Comparison of ENCODE assay signal across 10 cellular contexts in the genomic region with DNA sequence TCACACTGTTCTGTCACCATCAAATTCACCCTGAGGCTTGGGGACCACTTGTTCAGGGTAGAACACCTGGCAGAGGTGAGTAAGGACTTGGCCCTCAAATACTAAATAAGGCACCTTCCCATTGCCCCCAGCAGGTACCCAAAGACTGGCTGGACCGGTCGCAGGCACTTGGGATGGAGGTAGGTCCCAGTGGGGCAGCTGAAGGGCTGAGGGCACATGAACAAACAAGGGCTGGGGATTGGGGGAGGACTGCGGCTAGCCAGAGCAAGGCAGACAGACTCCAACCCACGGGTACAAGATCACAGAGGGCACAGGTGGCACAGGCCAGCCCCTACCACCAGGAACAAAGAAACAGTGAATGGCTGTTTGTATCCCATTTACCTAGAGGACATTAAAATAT. TPM values are rescaled to one million over a fixed set of nuclear protein-coding genes. Genes with fewer than 3 reads are reported as not detected.
A peak's percentile ranks its signal among the peaks of the same experiment; 100 is the strongest.
DNase-seq lines count a peak whose midpoint lies in the region; ATAC-seq and TF ChIP-seq lines count a peak whose summit lies in the region.
"Had no signal": no experiment of that assay in that cellular context is flagged by ENCODE, and none has a peak within 500 bp of the region (broad histone marks: within the 10 kb centered on the region; RNA-seq: fewer than 3 reads in every experiment).

No MANE protein-coding gene starts in this region.

- no peak for ATAC-seq in activated T-cell treated with anti-CD3 and anti-CD28 coated beads, Interleukin-2, amount 50 U/mL, for 72 hours (replicated peaks in 1 of 2)

- H3K27me3 Mint-ChIP-seq in activated T-cell treated with anti-CD3 and anti-CD28 coated beads, Interleukin-2, amount 50 U/mL, for 72 hours (ENCODE audit: low read depth): no peaks in the 10 kb centered on the region

- H3K27ac ChIP-seq in VCaP (peak overlapping the region; percentile 94), stomach smooth muscle (ENCODE audit: low read length) (no peak overlapping the region)

- peak overlapping the region; percentile 92 to 96 for H3K4me3 Mint-ChIP-seq in activated T-cell treated with anti-CD3 and anti-CD28 coated beads, Interleukin-2, amount 50 U/mL, for 72 hours

- peak overlapping the region; percentile 50 for H3K27ac Mint-ChIP-seq in activated T-cell treated with anti-CD3 and anti-CD28 coated beads, Interleukin-2, amount 50 U/mL, for 72 hours

- DNase-seq in activated T-cell treated with anti-CD3 and anti-CD28 coated beads, Interleukin-2, amount 50 U/mL, for 72 hours: no peak
- DNase-seq in activated T-cell treated with anti-CD3 and anti-CD28 coated beads, Interleukin-2, amount 50 U/mL, for 1 hour: no peak
- DNase-seq in GF-D8 (lab: John Stamatoyannopoulos, UW) (no peak), NCI-H1694 (lab: John Stamatoyannopoulos, UW) (no peak)
- no peak for DNase-seq in effector CD8-positive, alpha-beta T cell (lab: John Stamatoyannopoulos, UW)
- DNase-seq: NCI-H1436 treated with DMSO at 0.1 percent for 48 hours; stimulated activated CD4-positive, alpha-beta T cell treated with anti-CD3 and anti-CD28 coated beads, Interleukin-12 subunit alpha, Interleukin-12 subunit beta, amount 100 ng/mL, for 4 hours had no signal

- H3K36me3 ChIP-seq in iPS-15b (ENCODE audit: control insufficient read depth, insufficient read depth, low read length) (peaks cover 6% of the 10 kb centered on the region), stomach smooth muscle (ENCODE audit: control insufficient read depth in 2 of 2, insufficient read depth in 2 of 2, low read length in 2 of 2) (peaks cover 11 to 12% of the 10 kb centered on the region in 2 donors)

- peak overlapping the region; percentile 92 for H3K4me3 ChIP-seq in iPS-15b (ENCODE audit: low read depth, low read length)
- H3K4me3 ChIP-seq in stomach smooth muscle (ENCODE audit: low read length in 2 of 2): peak overlapping the region; percentile 79 to 96

- no peak overlapping the region for H3K9ac ChIP-seq in iPS-15b (ENCODE audit: low read depth, low read length)
- H3K9ac ChIP-seq in stomach smooth muscle (ENCODE audit: low read length in 2 of 2): peak overlapping the region; percentile 87 to 94

- H3K9me3 ChIP-seq in iPS-15b (ENCODE audit: control insufficient read depth, insufficient read depth, low read length) (no peaks in the 10 kb centered on the region), stomach smooth muscle (ENCODE audit: control insufficient read depth in 2 of 2, low read length in 2 of 2) (no peaks in the 10 kb centered on the region)

- H3K27me3 ChIP-seq in iPS-15b (ENCODE audit: control insufficient read depth, insufficient read depth, low read length) (no peaks in the 10 kb centered on the region), stomach smooth muscle (ENCODE audit: control insufficient read depth in 1 of 2, insufficient read depth in 2 of 2, low read length in 2 of 2) (no peaks in the 10 kb centered on the region)

- TF ChIP-seq CTCF in VCaP (conservative IDR thresholded peaks at IDR 0.05): no peak

- H3K4me1 ChIP-seq in iPS-15b (ENCODE audit: control insufficient read depth, insufficient read depth, low read length) (peaks cover 11% of the 10 kb centered on the region), stomach smooth muscle (ENCODE audit: control insufficient read depth, insufficient read depth, low read length) (peaks cover 19% of the 10 kb centered on the region)

- H3K4me1 Mint-ChIP-seq in activated T-cell treated with anti-CD3 and anti-CD28 coated beads, Interleukin-2, amount 50 U/mL, for 72 hours (ENCODE audit: low read depth): peaks cover 39% of the 10 kb centered on the region

- peaks cover 2 to 9% of the 10 kb centered on the region in 2 donors for H3K36me3 Mint-ChIP-seq in activated T-cell treated with anti-CD3 and anti-CD28 coated beads, Interleukin-2, amount 50 U/mL, for 72 hours (ENCODE audit: insufficient read depth in 2 of 2)

- no peaks in the 10 kb centered on the region for H3K9me3 Mint-ChIP-seq in activated T-cell treated with anti-CD3 and anti-CD28 coated beads, Interleukin-2, amount 50 U/mL, for 72 hours

RNA-seq across cellular contexts. Expression of a gene that starts 1.9 kb away (rescaled TPM):
- total RNA-seq in activated T-cell treated with anti-CD3 and anti-CD28 coated beads, Interleukin-2, amount 50 U/mL, for 72 hours: 10 to 100 TPM; 40.7 to 40.9 TPM

RNA-seq across cellular contexts. Expression of a gene that starts 35.7 kb away (rescaled TPM):
- total RNA-seq in activated T-cell treated with anti-CD3 and anti-CD28 coated beads, Interleukin-2, amount 50 U/mL, for 72 hours: 10 to 100 TPM; 13.0 to 15.4 TPM
